15 cellular contexts compared by ENCODE assay signal in genomic region chr3:57948782-57949242, GRCh38. TPM values are rescaled to one million over a fixed set of nuclear protein-coding genes. Genes with fewer than 3 reads are reported as not detected.
A peak's percentile ranks its signal among the peaks of the same experiment; 100 is the strongest.
DNase-seq lines count a peak whose midpoint lies in the region; ATAC-seq and TF ChIP-seq lines count a peak whose summit lies in the region.
"Had no signal": no experiment of that assay in that cellular context is flagged by ENCODE, and none has a peak within 500 bp of the region (broad histone marks: within the 10 kb centered on the region; RNA-seq: fewer than 3 reads in every experiment).

No MANE protein-coding gene starts in this region.

- H3K4me3 ChIP-seq in trophoblast cell (ENCODE audit: low read depth, low read length) = no peak overlapping the region
- H3K4me3 ChIP-seq: gastrocnemius medialis had no signal

- H3K9ac ChIP-seq in trophoblast cell (ENCODE audit: low read length) = no peak overlapping the region

- DNase-seq in SW480 (ENCODE audit: low spot score) (peak; percentile 93), head of caudate nucleus (peak in 31 of 42 donors; percentile 3 to 73 (median 38)), trophoblast cell (no peak), ACHN (no peak)
- no peak for DNase-seq in stimulated activated CD4-positive, alpha-beta T cell treated with anti-CD3 and anti-CD28 coated beads, Interleukin-4, amount 100 ng/mL, for 4 hours
- DNase-seq: activated CD8-positive, alpha-beta T cell treated with anti-CD3 and anti-CD28 coated beads, Interleukin-2, amount 10 ng/mL, durations not matched to agents 7 days and 5 days; gastrocnemius medialis; Karpas-422; natural killer cell; NCI-H187; NCI-H69; SIG-M5 had no signal

- H3K79me2 ChIP-seq in trophoblast cell (ENCODE audit: control insufficient read depth, insufficient read depth, low read length, poor library complexity) = peaks cover 8% of the 10 kb centered on the region

- TF ChIP-seq CTCF in C4-2B (conservative IDR thresholded peaks at IDR 0.05) = no peak

- H3K79me1 ChIP-seq in trophoblast cell (ENCODE audit: low read length) = peaks cover 49% of the 10 kb centered on the region

- in situ Hi-C loops in ACHN (cut with HindIII; ENCODE audit: low pct_ligation_motif_present, low pct_unique_long_range_greater_than_20kb, low sequenced_read_pairs) = no loop called here

- H4K12ac ChIP-seq in trophoblast cell (ENCODE audit: low read depth, low read length) = no peak overlapping the region

- H2BK120ac ChIP-seq in trophoblast cell (ENCODE audit: insufficient read depth, low read length, poor library complexity) = peak overlapping the region; percentile 59

- peaks cover 38 to 54% of the 10 kb centered on the region in 2 experiments for H3K4me1 ChIP-seq in trophoblast cell (ENCODE audit: control insufficient read depth in 1 of 2, insufficient read depth in 2 of 2, low read length in 2 of 2)

- WGBS in trophoblast cell (ENCODE audit: extremely low coverage, insufficient coverage, insufficient read length) = no CpG with 5 or more reads among the region's 9 CpGs

- no peak overlapping the region for H3K23ac ChIP-seq in trophoblast cell (ENCODE audit: low read length)

- H3K27me3 ChIP-seq in trophoblast cell (ENCODE audit: insufficient read depth, low read length) = no peaks in the 10 kb centered on the region
- H3K27me3 ChIP-seq: gastrocnemius medialis had no signal

- H2AFZ ChIP-seq in trophoblast cell (ENCODE audit: insufficient read depth, low read length, poor library complexity) = no peak overlapping the region

- no peaks in the 10 kb centered on the region for H3K36me3 ChIP-seq in trophoblast cell (ENCODE audit: control insufficient read depth in 1 of 2, insufficient read depth in 2 of 2, low read length in 2 of 2)
- H3K36me3 ChIP-seq: gastrocnemius medialis had no signal

- ATAC-seq in HG03097 (IDR thresholded peaks at IDR 0.05; ENCODE audit: low FRiP score, unreplicated experiment) (no peak), GM18870 (IDR thresholded peaks at IDR 0.05; ENCODE audit: unreplicated experiment) (no peak)
- ATAC-seq: activated CD8-positive, alpha-beta T cell treated with anti-CD3 and anti-CD28 coated beads, Interleukin-2, amount 10 ng/mL, durations not matched to agents 7 days and 5 days; gastrocnemius medialis; natural killer cell had no signal

- peak overlapping the region; percentile 30 for H3K4me2 ChIP-seq in trophoblast cell (ENCODE audit: low read length)

- H3K27ac ChIP-seq in C4-2B (peak overlapping the region; percentile 61), trophoblast cell (ENCODE audit: low read depth, low read length) (peak overlapping the region; percentile 77)
- H3K27ac ChIP-seq: gastrocnemius medialis had no signal

- H3K4ac ChIP-seq in trophoblast cell (ENCODE audit: low read depth, low read length) = peak overlapping the region; percentile 41

- peak overlapping the region; percentile 47 for H3K18ac ChIP-seq in trophoblast cell (ENCODE audit: low read length)

- H2BK5ac ChIP-seq in trophoblast cell (ENCODE audit: low read depth, low read length, poor library complexity) = peak overlapping the region; percentile 83

- H3K14ac ChIP-seq in trophoblast cell (ENCODE audit: low read length) = peak overlapping the region; percentile 48

- no peaks in the 10 kb centered on the region for H3K9me3 ChIP-seq in trophoblast cell (ENCODE audit: insufficient read depth, low read depth, low read length)
- H3K9me3 ChIP-seq: gastrocnemius medialis had no signal

- H4K8ac ChIP-seq in trophoblast cell (ENCODE audit: low read depth, low read length) = peak overlapping the region; percentile 39

- H2BK12ac ChIP-seq in trophoblast cell (ENCODE audit: low read length) = peak overlapping the region; percentile 94

- intact Hi-C loops in head of caudate nucleus (cut with DNase I) = no loop called here

- peak overlapping the region; percentile 86 for H4K91ac ChIP-seq in trophoblast cell (ENCODE audit: low read depth, low read length)

- peak overlapping the region; percentile 60 for H2AK5ac ChIP-seq in trophoblast cell (ENCODE audit: low read length)

RNA-seq across cellular contexts. Expression of gene FLNB, which starts 59.4 kb away (rescaled TPM):
- polyA plus RNA-seq in trophoblast cell (2013) = 139 and 141 TPM in 2 replicates

Comparison
In these comparisons a context has a peak if more than half of its experiments do, and no peak if none do; other contexts are left out.
1. DNase-seq: peak in SW480 (single experiment) and head of caudate nucleus (31 of 42); none in trophoblast cell (0 of 2), ACHN (single experiment) and stimulated activated CD4-positive, alpha-beta T cell treated with anti-CD3 and anti-CD28 coated beads, Interleukin-4, amount 100 ng/mL, for 4 hours (0 of 2).